8 cellular contexts compared by ENCODE assay signal in the genomic region with DNA sequence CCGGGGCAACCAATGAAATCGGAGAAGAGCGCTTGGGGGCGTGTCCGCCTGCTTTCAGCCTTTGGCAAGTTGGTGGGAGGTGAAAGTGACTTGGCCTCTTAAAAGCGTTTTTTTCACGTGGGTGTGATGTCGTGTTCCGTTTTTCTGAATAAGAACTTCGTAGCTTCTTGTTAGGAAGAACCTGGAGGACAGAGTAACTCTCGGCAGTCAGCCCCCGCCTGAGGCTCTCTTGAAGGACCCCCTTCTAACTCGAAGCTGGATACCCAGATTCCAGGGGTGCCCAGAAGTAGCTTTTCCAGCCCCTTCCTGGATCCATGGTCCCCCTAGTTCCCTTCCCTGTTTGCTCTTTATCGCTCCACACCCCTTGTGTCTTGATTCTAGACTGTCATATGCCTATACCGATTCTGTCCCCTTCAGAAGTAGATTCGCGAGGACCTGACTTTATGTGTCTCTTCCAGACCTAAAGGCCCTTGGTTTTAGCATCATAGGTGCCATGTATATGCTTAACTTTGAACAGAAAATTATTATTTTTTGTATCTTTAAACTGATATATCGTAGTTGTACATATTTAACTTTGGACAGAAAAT. TPM values are rescaled to one million over a fixed set of nuclear protein-coding genes. Genes with fewer than 3 reads are reported as not detected.
A peak's percentile ranks its signal among the peaks of the same experiment; 100 is the strongest.
DNase-seq lines count a peak whose midpoint lies in the region; ATAC-seq and TF ChIP-seq lines count a peak whose summit lies in the region.

No MANE protein-coding gene starts in this region.

- H3K36me3 ChIP-seq in Peyer's patch (no peaks in the 10 kb centered on the region), neuron (ENCODE audit: insufficient read depth, low read length) (no peaks in the 10 kb centered on the region)

- H3K9me3 ChIP-seq in Peyer's patch: no peaks in the 10 kb centered on the region
- no peaks in the 10 kb centered on the region for H3K9me3 ChIP-seq in neuron (ENCODE audit: low read length)

- peak overlapping the region; percentile 79 to 97 (median 86) for H3K27ac ChIP-seq in Peyer's patch
- peak overlapping the region; percentile 93 for H3K27ac ChIP-seq in epithelial cell of prostate

- H3K27me3 ChIP-seq in Peyer's patch (no peaks in the 10 kb centered on the region), neuron (ENCODE audit: insufficient read depth, low read length) (no peaks in the 10 kb centered on the region)

- DNase-seq in Peyer's patch (peak in 1 of 3 donors; percentile 94), epithelial cell of prostate (ENCODE audit: low read depth, low spot score) (no peak), RKO (ENCODE audit: low spot score) (no peak), NCI-H748 (lab: John Stamatoyannopoulos, UW; ENCODE audit: unreplicated experiment) (no peak)

- ATAC-seq in GM19395 (IDR thresholded peaks at IDR 0.05; ENCODE audit: unreplicated experiment): no peak
- no peak for ATAC-seq in GM18858 (IDR thresholded peaks at IDR 0.05; ENCODE audit: unreplicated experiment)

- H3K4me3 ChIP-seq in GM08714 (ENCODE audit: low read length): peak overlapping the region; percentile 95
- peak overlapping the region; percentile 29 to 85 (median 66) for H3K4me3 ChIP-seq in Peyer's patch
- H3K4me3 ChIP-seq in neuron (ENCODE audit: low read length): peak overlapping the region; percentile 92

- peaks cover 0 to 33% (median 7%) of the 10 kb centered on the region in 4 donors for H3K4me1 ChIP-seq in Peyer's patch
- H3K4me1 ChIP-seq in neuron (ENCODE audit: insufficient read depth, low read length): peaks cover 27% of the 10 kb centered on the region

- no peak for TF ChIP-seq CTCF in Peyer's patch (IDR thresholded peaks at IDR 0.05)

- H2AFZ ChIP-seq in neuron (ENCODE audit: low read depth, low read length): peak overlapping the region; percentile 94

- TF ChIP-seq POLR2A in Peyer's patch (IDR thresholded peaks at IDR 0.05): no peak

RNA-seq across cellular contexts. Expression of a gene that starts 0.9 kb away (rescaled TPM):
- total RNA-seq in Peyer's patch: 100 to 1,000 TPM in 1 of 4 donors, 10 to 100 TPM in 3; 53.8 to 106 (median 58.7) TPM

RNA-seq across cellular contexts. Expression of a gene that starts 52.3 kb away (rescaled TPM):
- total RNA-seq in Peyer's patch: 10 to 100 TPM; 19.0 to 25.6 (median 22.9) TPM
